1 cellular context compared by ENCODE assay signal in the genomic region with DNA sequence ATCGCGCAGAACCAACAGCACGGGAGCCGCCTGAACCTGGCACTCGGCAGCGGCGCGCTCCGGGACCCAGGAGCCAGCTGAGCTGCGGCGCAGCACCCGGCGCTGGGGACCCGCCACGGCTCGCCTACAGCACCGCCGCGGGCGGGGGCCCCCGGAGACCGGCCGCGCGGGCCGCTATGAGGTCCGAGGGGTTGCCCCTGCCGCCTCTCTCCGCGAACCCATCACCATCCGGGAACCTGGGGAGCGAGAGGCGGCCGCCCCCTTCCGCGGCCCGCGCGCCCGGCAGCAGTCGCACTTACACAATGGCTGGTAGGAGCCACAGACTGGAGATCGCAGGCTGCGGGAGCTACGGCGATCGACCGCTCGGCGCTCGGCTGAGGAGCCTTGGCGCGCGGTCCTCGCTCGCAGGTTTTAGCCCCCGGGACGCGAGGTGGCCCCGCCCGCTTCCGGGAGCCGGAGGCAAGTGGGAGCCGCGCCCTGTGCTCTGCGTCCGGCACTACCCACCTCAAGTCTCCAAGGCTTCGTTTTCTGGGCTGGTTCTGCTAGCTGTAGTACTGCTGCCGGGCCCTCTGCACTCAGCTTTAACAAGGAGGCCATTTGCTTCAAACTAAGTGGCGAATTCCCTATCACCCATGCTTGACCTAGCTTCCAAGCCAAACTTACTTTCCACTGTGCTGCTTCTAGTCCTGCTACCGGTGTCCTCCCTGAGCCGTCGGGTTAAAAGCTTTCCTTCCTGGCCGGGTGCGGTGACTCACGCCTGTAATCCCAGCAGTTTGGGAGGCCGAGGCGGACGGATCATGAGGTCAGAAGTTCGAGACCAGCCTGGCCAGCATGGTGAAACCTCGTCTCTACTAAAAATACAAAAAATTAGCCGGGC.
A peak's percentile ranks its signal among the peaks of the same experiment; 100 is the strongest.
TF ChIP-seq lines count a peak whose summit lies in the region.

Gene TPK1, minus strand, starts transcription at position 386 of the 877 bp plus-strand sequence. CDS start 451 bp downstream, outside the sequence.

TF ChIP-seq in WTC11, 78 proteins besides CTCF, POLR2A, EP300 and RAD21 (continued from another document and continues in another):
- TF ChIP-seq STAT6 (CRISPR knock-in tag; conservative IDR thresholded peaks at IDR 0.05; ENCODE audit: low read depth): no peak
- TF ChIP-seq NFATC4 (CRISPR knock-in tag; IDR thresholded peaks at IDR 0.05): no peak
- TF ChIP-seq ZNF532 (CRISPR knock-in tag; IDR thresholded peaks at IDR 0.05; ENCODE audit: borderline replicate concordance): no peak
- TF ChIP-seq ZNF232 (CRISPR knock-in tag; IDR thresholded peaks at IDR 0.05): peak; percentile 87; the same call in 1 of the 2 replicates
- TF ChIP-seq ETV6 (CRISPR knock-in tag; IDR thresholded peaks at IDR 0.05): peak; percentile 92
- TF ChIP-seq, protein P1, sequence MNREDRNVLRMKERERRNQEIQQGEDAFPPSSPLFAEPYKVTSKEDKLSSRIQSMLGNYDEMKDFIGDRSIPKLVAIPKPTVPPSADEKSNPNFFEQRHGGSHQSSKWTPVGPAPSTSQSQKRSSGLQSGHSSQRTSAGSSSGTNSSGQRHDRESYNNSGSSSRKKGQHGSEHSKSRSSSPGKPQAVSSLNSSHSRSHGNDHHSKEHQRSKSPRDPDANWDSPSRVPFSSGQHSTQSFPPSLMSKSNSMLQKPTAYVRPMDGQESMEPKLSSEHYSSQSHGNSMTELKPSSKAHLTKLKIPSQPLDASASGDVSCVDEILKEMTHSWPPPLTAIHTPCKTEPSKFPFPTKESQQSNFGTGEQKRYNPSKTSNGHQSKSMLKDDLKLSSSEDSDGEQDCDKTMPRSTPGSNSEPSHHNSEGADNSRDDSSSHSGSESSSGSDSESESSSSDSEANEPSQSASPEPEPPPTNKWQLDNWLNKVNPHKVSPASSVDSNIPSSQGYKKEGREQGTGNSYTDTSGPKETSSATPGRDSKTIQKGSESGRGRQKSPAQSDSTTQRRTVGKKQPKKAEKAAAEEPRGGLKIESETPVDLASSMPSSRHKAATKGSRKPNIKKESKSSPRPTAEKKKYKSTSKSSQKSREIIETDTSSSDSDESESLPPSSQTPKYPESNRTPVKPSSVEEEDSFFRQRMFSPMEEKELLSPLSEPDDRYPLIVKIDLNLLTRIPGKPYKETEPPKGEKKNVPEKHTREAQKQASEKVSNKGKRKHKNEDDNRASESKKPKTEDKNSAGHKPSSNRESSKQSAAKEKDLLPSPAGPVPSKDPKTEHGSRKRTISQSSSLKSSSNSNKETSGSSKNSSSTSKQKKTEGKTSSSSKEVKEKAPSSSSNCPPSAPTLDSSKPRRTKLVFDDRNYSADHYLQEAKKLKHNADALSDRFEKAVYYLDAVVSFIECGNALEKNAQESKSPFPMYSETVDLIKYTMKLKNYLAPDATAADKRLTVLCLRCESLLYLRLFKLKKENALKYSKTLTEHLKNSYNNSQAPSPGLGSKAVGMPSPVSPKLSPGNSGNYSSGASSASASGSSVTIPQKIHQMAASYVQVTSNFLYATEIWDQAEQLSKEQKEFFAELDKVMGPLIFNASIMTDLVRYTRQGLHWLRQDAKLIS (CRISPR knock-in tag; IDR thresholded peaks at IDR 0.05; ENCODE audit: borderline replicate concordance): 0 out of 2 replicates have a peak, but pooled peaks have one; percentile 25
- no peak for TF ChIP-seq ZSCAN18 (CRISPR knock-in tag; IDR thresholded peaks at IDR 0.05)
- TF ChIP-seq RORB (CRISPR knock-in tag; IDR thresholded peaks at IDR 0.05): no peak
- TF ChIP-seq, protein P2, sequence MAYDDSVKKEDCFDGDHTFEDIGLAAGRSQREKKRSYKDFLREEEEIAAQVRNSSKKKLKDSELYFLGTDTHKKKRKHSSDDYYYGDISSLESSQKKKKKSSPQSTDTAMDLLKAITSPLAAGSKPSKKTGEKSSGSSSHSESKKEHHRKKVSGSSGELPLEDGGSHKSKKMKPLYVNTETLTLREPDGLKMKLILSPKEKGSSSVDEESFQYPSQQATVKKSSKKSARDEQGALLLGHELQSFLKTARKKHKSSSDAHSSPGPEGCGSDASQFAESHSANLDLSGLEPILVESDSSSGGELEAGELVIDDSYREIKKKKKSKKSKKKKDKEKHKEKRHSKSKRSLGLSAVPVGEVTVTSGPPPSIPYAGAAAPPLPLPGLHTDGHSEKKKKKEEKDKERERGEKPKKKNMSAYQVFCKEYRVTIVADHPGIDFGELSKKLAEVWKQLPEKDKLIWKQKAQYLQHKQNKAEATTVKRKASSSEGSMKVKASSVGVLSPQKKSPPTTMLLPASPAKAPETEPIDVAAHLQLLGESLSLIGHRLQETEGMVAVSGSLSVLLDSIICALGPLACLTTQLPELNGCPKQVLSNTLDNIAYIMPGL (CRISPR knock-in tag; IDR thresholded peaks at IDR 0.05): peak; percentile 79; the same call in 1 of the 2 replicates
- TF ChIP-seq IRF2 (CRISPR knock-in tag; IDR thresholded peaks at IDR 0.05; ENCODE audit: borderline replicate concordance, low read depth): no peak
- TF ChIP-seq, protein P3, sequence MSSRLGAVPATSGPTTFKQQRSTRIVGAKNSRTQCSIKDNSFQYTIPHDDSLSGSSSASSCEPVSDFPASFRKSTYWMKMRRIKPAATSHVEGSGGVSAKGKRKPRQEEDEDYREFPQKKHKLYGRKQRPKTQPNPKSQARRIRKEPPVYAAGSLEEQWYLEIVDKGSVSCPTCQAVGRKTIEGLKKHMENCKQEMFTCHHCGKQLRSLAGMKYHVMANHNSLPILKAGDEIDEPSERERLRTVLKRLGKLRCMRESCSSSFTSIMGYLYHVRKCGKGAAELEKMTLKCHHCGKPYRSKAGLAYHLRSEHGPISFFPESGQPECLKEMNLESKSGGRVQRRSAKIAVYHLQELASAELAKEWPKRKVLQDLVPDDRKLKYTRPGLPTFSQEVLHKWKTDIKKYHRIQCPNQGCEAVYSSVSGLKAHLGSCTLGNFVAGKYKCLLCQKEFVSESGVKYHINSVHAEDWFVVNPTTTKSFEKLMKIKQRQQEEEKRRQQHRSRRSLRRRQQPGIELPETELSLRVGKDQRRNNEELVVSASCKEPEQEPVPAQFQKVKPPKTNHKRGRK (CRISPR knock-in tag; IDR thresholded peaks at IDR 0.05; ENCODE audit: borderline replicate concordance): no peak
- no peak for TF ChIP-seq OVOL2 (CRISPR knock-in tag; IDR thresholded peaks at IDR 0.05; ENCODE audit: borderline replicate concordance)
- TF ChIP-seq ZNF396 (CRISPR knock-in tag; IDR thresholded peaks at IDR 0.05; ENCODE audit: borderline replicate concordance): no peak
- TF ChIP-seq JUN (CRISPR knock-in tag; IDR thresholded peaks at IDR 0.05): no peak; the same call in 1 of the 2 replicates
- TF ChIP-seq, protein P4, sequence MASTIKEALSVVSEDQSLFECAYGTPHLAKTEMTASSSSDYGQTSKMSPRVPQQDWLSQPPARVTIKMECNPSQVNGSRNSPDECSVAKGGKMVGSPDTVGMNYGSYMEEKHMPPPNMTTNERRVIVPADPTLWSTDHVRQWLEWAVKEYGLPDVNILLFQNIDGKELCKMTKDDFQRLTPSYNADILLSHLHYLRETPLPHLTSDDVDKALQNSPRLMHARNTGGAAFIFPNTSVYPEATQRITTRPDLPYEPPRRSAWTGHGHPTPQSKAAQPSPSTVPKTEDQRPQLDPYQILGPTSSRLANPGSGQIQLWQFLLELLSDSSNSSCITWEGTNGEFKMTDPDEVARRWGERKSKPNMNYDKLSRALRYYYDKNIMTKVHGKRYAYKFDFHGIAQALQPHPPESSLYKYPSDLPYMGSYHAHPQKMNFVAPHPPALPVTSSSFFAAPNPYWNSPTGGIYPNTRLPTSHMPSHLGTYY (CRISPR knock-in tag; IDR thresholded peaks at IDR 0.05): 0 out of 2 replicates have a peak, but pooled peaks have one; percentile 72
- no peak for TF ChIP-seq HMGA2 (CRISPR knock-in tag; IDR thresholded peaks at IDR 0.05)
- no peak for TF ChIP-seq ZNF423 (CRISPR knock-in tag; IDR thresholded peaks at IDR 0.05)
- no peak for TF ChIP-seq ZNF671 (CRISPR knock-in tag; IDR thresholded peaks at IDR 0.05)
- TF ChIP-seq SP1 (CRISPR knock-in tag; conservative IDR thresholded peaks at IDR 0.05): peak; percentile 87
- no peak for TF ChIP-seq NFE2L1 (CRISPR knock-in tag; IDR thresholded peaks at IDR 0.05)
- no peak for TF ChIP-seq ZNF317 (CRISPR knock-in tag; IDR thresholded peaks at IDR 0.05; ENCODE audit: borderline replicate concordance, low read depth)
- TF ChIP-seq CBFB (CRISPR knock-in tag; IDR thresholded peaks at IDR 0.05; ENCODE audit: low read depth): no peak
- TF ChIP-seq SMAD3 (CRISPR knock-in tag; IDR thresholded peaks at IDR 0.05; ENCODE audit: borderline replicate concordance): peak; percentile 46
- no peak for TF ChIP-seq ATF1 (CRISPR knock-in tag; IDR thresholded peaks at IDR 0.05)
- peak; percentile 77; the same call in 1 of the 2 replicates for TF ChIP-seq MYBL2 (CRISPR knock-in tag; IDR thresholded peaks at IDR 0.05)
- no peak for TF ChIP-seq NR2C2 (CRISPR knock-in tag; IDR thresholded peaks at IDR 0.05)
- TF ChIP-seq IRF1 (CRISPR knock-in tag; IDR thresholded peaks at IDR 0.05): no peak
- TF ChIP-seq MAX (CRISPR knock-in tag; IDR thresholded peaks at IDR 0.05): peak; percentile 93
- peak; percentile 31; the same call in 1 of the 2 replicates for TF ChIP-seq GABPB1 (CRISPR knock-in tag; IDR thresholded peaks at IDR 0.05)
- no peak for TF ChIP-seq ATF2 (CRISPR knock-in tag; IDR thresholded peaks at IDR 0.05; ENCODE audit: borderline replicate concordance, low read depth)
- TF ChIP-seq FOXJ3 (CRISPR knock-in tag; IDR thresholded peaks at IDR 0.05; ENCODE audit: borderline replicate concordance): no peak
- TF ChIP-seq FOXK1 (CRISPR knock-in tag; IDR thresholded peaks at IDR 0.05): peak; percentile 90; the same call in 1 of the 2 replicates
- no peak for TF ChIP-seq TP53 (CRISPR knock-in tag; IDR thresholded peaks at IDR 0.05)
